In genomic region chr3:55065331-55065730, GRCh38 we compare ENCODE assay signal across 17 cellular contexts.
"Had no signal": no experiment of that assay in that cellular context is flagged by ENCODE, and none has a peak within 500 bp of the region (broad histone marks: within the 10 kb centered on the region; RNA-seq: fewer than 3 reads in every experiment).

No MANE protein-coding gene starts in this region.

- DNase-seq: activated CD4-positive, alpha-beta T cell treated with anti-CD3 and anti-CD28 coated beads for 1 hour; activated CD4-positive, alpha-beta T cell treated with anti-CD3 and anti-CD28 coated beads, Interleukin-2, amount 50 U/mL, for 1 hour; activated CD8-positive, alpha-beta T cell treated with anti-CD3 and anti-CD28 coated beads, Interleukin-2, amount 10 ng/mL, durations not matched to agents 7 days and 5 days; activated gamma-delta T cell treated with Interleukin-2 at 50 U/mL for 16 hours; adrenal gland; central memory CD4-positive, alpha-beta T cell; effector memory CD4-positive, alpha-beta T cell; glutamatergic neuron; immature natural killer cell; kidney glomerular epithelial cell; left ventricle myocardium superior; mammary epithelial cell; nucleus accumbens; stimulated activated CD4-positive, alpha-beta T cell treated with anti-CD3 and anti-CD28 coated beads, Interleukin-4, amount 100 ng/mL, for 1 hour; stimulated activated naive CD4-positive, alpha-beta T cell; T-helper 1 cell; WERI-Rb-1 had no signal
